In genomic region chr22:26285632-26286031, GRCh38 we compare ENCODE assay signal across 25 cellular contexts.
"Had no signal": no experiment of that assay in that cellular context is flagged by ENCODE, and none has a peak within 500 bp of the region (broad histone marks: within the 10 kb centered on the region; RNA-seq: fewer than 3 reads in every experiment).

No MANE protein-coding gene starts in this region.

- H3K4me3 ChIP-seq: pancreas, prostate gland, right atrium auricular region, right lobe of liver, sigmoid colon, suprapubic skin, testis, tibial artery, transverse colon, upper lobe of right lung, uterus had no signal

- H3K9me3 ChIP-seq: neutrophil, pancreas, prostate gland, right atrium auricular region, right lobe of liver, sigmoid colon, suprapubic skin, testis, tibial artery, transverse colon, upper lobe of right lung, uterus had no signal

- H3K36me3 ChIP-seq: neutrophil, pancreas, prostate gland, right atrium auricular region, right lobe of liver, sigmoid colon, suprapubic skin, tibial artery, transverse colon, upper lobe of right lung, uterus had no signal

- DNase-seq: naive thymus-derived CD8-positive, alpha-beta T cell; nephron progenitor cell; nucleus accumbens; pancreas; retina; right lobe of liver; sigmoid colon; small intestine; stimulated activated CD4-positive, alpha-beta T cell treated with anti-CD3 and anti-CD28 coated beads, Interleukin-15, amount 100 ng/mL, for 24 hours; stimulated activated CD4-positive, alpha-beta T cell treated with anti-CD3 and anti-CD28 coated beads, Interleukin-2, amount 100 ng/mL, for 24 hours; stimulated activated CD4-positive, alpha-beta T cell treated with anti-CD3 and anti-CD28 coated beads, Interleukin-2, amount 100 ng/mL, for 48 hours; stimulated activated CD4-positive, alpha-beta T cell treated with anti-CD3 and anti-CD28 coated beads, Interleukin-4, amount 100 ng/mL, for 24 hours; stimulated activated naive CD4-positive, alpha-beta T cell; stimulated activated naive CD8-positive, alpha-beta T cell treated with anti-CD3 and anti-CD28 coated beads, Interleukin-15, amount 100 ng/mL, for 72 hours; stimulated activated naive CD8-positive, alpha-beta T cell treated with anti-CD3 and anti-CD28 coated beads, Interleukin-15, Interleukin-2, amounts not matched to agents 100 U/mL and 50 U/mL, for 24 hours; substantia nigra; testis; tibial artery; transverse colon; upper lobe of right lung; uterus had no signal

- FAIRE-seq: pancreas, small intestine had no signal

- H3K27me3 ChIP-seq: right atrium auricular region, testis, uterus had no signal

- H3K4me1 ChIP-seq: pancreas, prostate gland, right atrium auricular region, right lobe of liver, sigmoid colon, suprapubic skin, testis, tibial artery, transverse colon, upper lobe of right lung, uterus had no signal

- H3K27ac ChIP-seq: neutrophil, pancreas, prostate gland, right atrium auricular region, right lobe of liver, sigmoid colon, suprapubic skin, testis, tibial artery, transverse colon, upper lobe of right lung, uterus had no signal
